Comparison of ENCODE assay signal across 8 cellular contexts in the genomic region with DNA sequence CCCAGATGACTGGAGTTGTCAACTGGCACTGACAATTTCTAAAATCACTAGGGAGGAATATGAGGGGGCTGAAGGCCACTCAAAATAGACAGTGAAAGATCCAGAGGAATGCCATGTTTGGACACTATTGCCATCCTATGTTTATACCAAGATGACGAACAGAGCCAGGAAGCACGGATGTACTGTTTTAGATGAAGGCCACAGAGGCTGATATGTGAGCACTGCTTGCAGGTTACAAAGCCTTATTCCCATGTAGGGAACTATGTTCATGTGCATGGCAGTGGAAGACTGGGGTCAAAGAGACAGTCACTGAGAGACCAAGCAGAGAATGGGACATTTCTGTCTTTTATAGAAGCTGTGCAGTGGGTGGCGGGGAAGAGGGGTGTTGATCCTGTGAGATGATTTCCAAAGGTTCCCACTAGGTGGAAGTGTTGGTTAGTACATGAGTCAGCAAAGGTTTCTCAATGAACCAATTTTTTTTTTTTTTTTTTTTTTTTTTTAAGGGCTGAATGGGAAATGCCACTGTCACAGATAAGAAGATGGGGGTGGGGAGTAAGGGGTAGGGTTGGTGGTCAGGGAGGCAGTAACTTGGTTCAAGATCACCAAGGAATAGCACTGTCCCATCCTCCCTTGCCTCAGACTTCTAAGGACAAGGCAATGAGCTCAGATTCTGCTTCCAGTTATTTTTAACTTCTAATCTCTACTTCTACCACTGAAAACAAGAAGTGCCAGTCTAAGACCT. TPM values are rescaled to one million over a fixed set of nuclear protein-coding genes. Genes with fewer than 3 reads are reported as not detected.
DNase-seq lines count a peak whose midpoint lies in the region; ATAC-seq and TF ChIP-seq lines count a peak whose summit lies in the region.

No MANE protein-coding gene starts in this region.

- DNase-seq in AG08395 (ENCODE audit: low spot score) (peak; percentile 73), NCI-H2171 (lab: John Stamatoyannopoulos, UW) (peak; percentile 52), astrocyte of the hippocampus (ENCODE audit: low read depth, low spot score) (peak; percentile 74), iPS DF 4.7 (ENCODE audit: extremely low read depth, low spot score) (peak; percentile 38), stomach (no peak)

- no peak overlapping the region for H3K4me3 ChIP-seq in stomach

- TF ChIP-seq CTCF in GM12872 (IDR thresholded peaks at IDR 0.05; ENCODE audit: insufficient read depth, low read depth, low read length) (peak; percentile 55), stomach (IDR thresholded peaks at IDR 0.05) (peak in 5 of 7 experiments; percentile 18 to 57 (median 41))

- TF ChIP-seq POLR2A in stomach (IDR thresholded peaks at IDR 0.05): no peak

- peak overlapping the region in 1 of 5 donors; percentile 16 for H3K27ac ChIP-seq in stomach

- no peaks in the 10 kb centered on the region for H3K27me3 ChIP-seq in stomach

- ATAC-seq in HG03135 (IDR thresholded peaks at IDR 0.05; ENCODE audit: unreplicated experiment) (no peak), GM21515 (IDR thresholded peaks at IDR 0.05; ENCODE audit: unreplicated experiment) (no peak)

- no peaks in the 10 kb centered on the region for H3K9me3 ChIP-seq in stomach

- WGBS in stomach, 5 donors: 37 to 52% (median 42%) methylated on average over 3 of the region's 3 CpGs

- TF ChIP-seq EP300 in stomach (IDR thresholded peaks at IDR 0.05): no peak

- H3K4me1 ChIP-seq in stomach: peaks cover 0 to 12% (median 3%) of the 10 kb centered on the region in 4 donors

- H3K36me3 ChIP-seq in stomach: no peaks in the 10 kb centered on the region

- intact Hi-C loops in stomach (cut with DNase I; ENCODE audit: low total_unique reads): loop anchor here (5.0 kb wide), 1 partner anchor 326 kb away; no protein-coding TSS in a partner anchor

RNA-seq across cellular contexts. Expression of gene MOCS1, which starts 46.7 kb away (rescaled TPM):
- 10 to 100 TPM in 3 of 5 donors, 1 to 10 TPM in 2; 4.0 to 15.4 (median 13.6) TPM for total RNA-seq in stomach
- 10 to 100 TPM in 1 of 3 donors, 1 to 10 TPM in 2; 6.3 to 11.3 (median 8.7) TPM for polyA plus RNA-seq in stomach
